Comparison of ENCODE assay signal across 8 cellular contexts in genomic region chr7:33039257-33039904, GRCh38. TPM values are rescaled to one million over a fixed set of nuclear protein-coding genes. Genes with fewer than 3 reads are reported as not detected.
DNase-seq lines count a peak whose midpoint lies in the region; TF ChIP-seq lines count a peak whose summit lies in the region.

No MANE protein-coding gene starts in this region.

- no peaks in the 10 kb centered on the region for H3K9me2 ChIP-seq in Karpas-422 (replicated peaks; ENCODE audit: insufficient read depth, low read length)

- WGBS in mammary epithelial cell (ENCODE audit: low coverage, missing lambda C conversion rate): 1% methylated on average over 5 of the region's 5 CpGs

- dilution Hi-C loops in mammary epithelial cell (cut with HindIII; ENCODE audit: low sequenced_read_pairs): no loop called here

- H3K27me3 ChIP-seq in Karpas-422 (ENCODE audit: low read length) (no peaks in the 10 kb centered on the region), mammary epithelial cell (ENCODE audit: insufficient read depth, low read length) (no peaks in the 10 kb centered on the region), muscle layer of colon (ENCODE audit: control insufficient read depth in 1 of 2, insufficient read depth in 2 of 2, low read length in 2 of 2) (no peaks in the 10 kb centered on the region)

- peaks cover 71% of the 10 kb centered on the region for H3K4me1 Mint-ChIP-seq in activated naive CD4-positive, alpha-beta T cell treated with anti-CD3 and anti-CD28 coated beads, Interleukin-2, amount 50 U/mL, for 24 hours

- no peaks in the 10 kb centered on the region for H3K27me3 Mint-ChIP-seq in activated naive CD4-positive, alpha-beta T cell treated with anti-CD3 and anti-CD28 coated beads, Interleukin-2, amount 50 U/mL, for 24 hours

- intact Hi-C loops in mammary epithelial cell (cut with micrococcal nuclease): no loop called here

- peak overlapping the region; percentile 87 for H3K27ac ChIP-seq in Karpas-422 (ENCODE audit: low read length)
- H3K27ac ChIP-seq in mammary epithelial cell (ENCODE audit: insufficient read depth, low read depth, low read length): peak overlapping the region; percentile 89
- peak overlapping the region; percentile 55 for H3K27ac ChIP-seq in muscle layer of colon (ENCODE audit: low read depth, low read length)

- H3K79me2 ChIP-seq in Karpas-422 (ENCODE audit: low read length): peaks cover 95% of the 10 kb centered on the region
- peaks cover 83% of the 10 kb centered on the region for H3K79me2 ChIP-seq in mammary epithelial cell (ENCODE audit: insufficient read depth, low read length)

- CTCF ChIA-PET in mammary epithelial cell (lab: Charles Lee; ENCODE audit: low non-redundant PET): interaction anchor here (0.6 kb wide), 1 partner anchor 96 kb away, joined by 5 read pairs; no protein-coding TSS in a partner anchor

- peaks cover 2% of the 10 kb centered on the region for H3K36me3 Mint-ChIP-seq in activated naive CD4-positive, alpha-beta T cell treated with anti-CD3 and anti-CD28 coated beads, Interleukin-2, amount 50 U/mL, for 24 hours

- peak overlapping the region; percentile 88 for H3K4me3 Mint-ChIP-seq in activated naive CD4-positive, alpha-beta T cell treated with anti-CD3 and anti-CD28 coated beads, Interleukin-2, amount 50 U/mL, for 24 hours

- H3K9ac ChIP-seq in Karpas-422 (ENCODE audit: low read length) (peak overlapping the region; percentile 63), mammary epithelial cell (ENCODE audit: insufficient read depth, low read length) (peak overlapping the region; percentile 56), muscle layer of colon (ENCODE audit: low read length) (peak overlapping the region; percentile 27)

- H3K4me3 ChIP-seq in Karpas-422 (ENCODE audit: low read length) (peak overlapping the region; percentile 70), mammary epithelial cell (replicated peaks in 1 of 3; ENCODE audit: insufficient read depth in 1 of 3, low read depth in 2 of 3, low read length in 3 of 3) (peak overlapping the region; percentile 30 to 40 (median 40)), muscle layer of colon (ENCODE audit: low read depth in 1 of 2, low read length in 2 of 2) (peak overlapping the region; percentile 4 to 49)

- no peaks in the 10 kb centered on the region for H3K9me3 Mint-ChIP-seq in activated naive CD4-positive, alpha-beta T cell treated with anti-CD3 and anti-CD28 coated beads, Interleukin-2, amount 50 U/mL, for 24 hours

- H3K36me3 ChIP-seq in Karpas-422 (ENCODE audit: insufficient read depth, low read length) (no peaks in the 10 kb centered on the region), mammary epithelial cell (ENCODE audit: insufficient read depth, low read length) (no peaks in the 10 kb centered on the region), muscle layer of colon (ENCODE audit: insufficient read depth, low read length) (no peaks in the 10 kb centered on the region)

- DNase-seq in activated naive CD4-positive, alpha-beta T cell (lab: John Stamatoyannopoulos, UW): no peak
- DNase-seq in Karpas-422 (peak; percentile 77), mammary epithelial cell (peak; percentile 10), NCI-H2029 (lab: John Stamatoyannopoulos, UW) (no peak), GF-D8 (lab: John Stamatoyannopoulos, UW) (no peak), ureter (ENCODE audit: low spot score) (no peak)

- H3K27ac Mint-ChIP-seq in activated naive CD4-positive, alpha-beta T cell treated with anti-CD3 and anti-CD28 coated beads, Interleukin-2, amount 50 U/mL, for 24 hours: peak overlapping the region; percentile 90

- H2AFZ ChIP-seq in Karpas-422 (ENCODE audit: low read length): no peak overlapping the region
- H2AFZ ChIP-seq in mammary epithelial cell (ENCODE audit: low read depth, low read length): no peak overlapping the region

- in situ Hi-C loops in mammary epithelial cell (cut with MboI; ENCODE audit: low sequenced_read_pairs in 2 of 2): no loop called here

- H3K4me1 ChIP-seq in Karpas-422 (ENCODE audit: low read length) (peaks cover 67% of the 10 kb centered on the region), mammary epithelial cell (ENCODE audit: insufficient read depth, low read length) (no peaks in the 10 kb centered on the region), muscle layer of colon (ENCODE audit: insufficient read depth, low read length) (peaks cover 34% of the 10 kb centered on the region)

- H3K9me3 ChIP-seq in Karpas-422 (ENCODE audit: low read length) (no peaks in the 10 kb centered on the region), mammary epithelial cell (replicated peaks; ENCODE audit: insufficient read depth, low read length) (no peaks in the 10 kb centered on the region), muscle layer of colon (ENCODE audit: low read length) (no peaks in the 10 kb centered on the region)

- peak overlapping the region; percentile 91 for H3K4me2 ChIP-seq in Karpas-422 (ENCODE audit: low read depth, low read length, poor library complexity, severe bottlenecking)
- peak overlapping the region; percentile 82 for H3K4me2 ChIP-seq in mammary epithelial cell (ENCODE audit: insufficient read depth, low read depth, low read length)

- H4K20me1 ChIP-seq in Karpas-422 (ENCODE audit: insufficient read depth, low read depth, low read length) (no peaks in the 10 kb centered on the region; the same call in 1 of the 2 replicates), mammary epithelial cell (ENCODE audit: insufficient read depth, low read length) (no peaks in the 10 kb centered on the region)

- no TSS peak for BruUV-seq in mammary epithelial cell (replicated peaks; lab: Mats Ljungman, UMichigan)

- TF ChIP-seq CTCF in mammary epithelial cell (conservative IDR thresholded peaks at IDR 0.05 in 1 of 2, IDR thresholded peaks at IDR 0.05 in 1 of 2; ENCODE audit: extremely low read depth in 1 of 2, insufficient read depth in 1 of 2, low read depth in 1 of 2, low read length in 2 of 2): no peak

RNA-seq across cellular contexts. Expression of gene NT5C3A, which starts 23.2 kb away (rescaled TPM):
- 27.1 and 48.7 TPM in 2 replicates for total RNA-seq in Karpas-422 (2014; rRNA removed; shearing (Covaris generic); ENCODE audit: low replicate concordance)
- 10 to 100 TPM; 28.3 to 29.3 TPM for total RNA-seq in mammary epithelial cell
- 13.7 TPM for polyA plus RNA-seq in mammary epithelial cell
- 6.6 TPM for polyA minus RNA-seq in mammary epithelial cell
- 38.9 TPM for total RNA-seq in ureter

Comparison
In these comparisons a context has a peak if more than half of its experiments do, and no peak if none do; other contexts are left out.
1. DNase-seq: peak in Karpas-422 (single experiment) and mammary epithelial cell (single experiment); none in activated naive CD4-positive, alpha-beta T cell (0 of 4), NCI-H2029 (single experiment), GF-D8 (single experiment) and ureter (single experiment).
2. Peak in every context shown above with its lines, with median percentiles within 50 percentile points of each other: H3K27ac ChIP-seq, H3K4me3 ChIP-seq and H3K9ac ChIP-seq.